In the genomic region with DNA sequence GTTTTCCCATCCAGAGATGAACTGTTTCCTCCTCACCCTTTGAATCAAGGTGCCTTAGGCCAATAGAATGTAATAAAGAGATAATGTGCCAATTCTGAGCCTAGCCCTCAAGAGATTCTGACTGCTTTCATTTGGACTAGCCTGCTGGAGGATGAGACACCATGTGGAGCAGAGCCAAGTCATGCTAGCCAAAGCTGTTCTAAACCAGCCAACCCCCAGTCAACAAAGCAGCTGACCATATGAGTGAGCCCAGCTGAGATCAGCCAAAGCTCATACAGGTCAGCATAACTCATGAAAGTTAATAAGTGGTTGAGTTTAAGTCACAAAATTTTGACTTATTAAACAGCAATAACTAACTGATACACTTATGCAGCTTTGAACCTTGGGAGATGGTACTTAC, we compare ENCODE assay signal across 19 cellular contexts.
"Had no signal": no experiment of that assay in that cellular context is flagged by ENCODE, and none has a peak within 500 bp of the region (broad histone marks: within the 10 kb centered on the region; RNA-seq: fewer than 3 reads in every experiment).

No MANE protein-coding gene starts in this region.

- DNase-seq: activated CD4-positive, alpha-beta T cell treated with anti-CD3 and anti-CD28 coated beads for 1 hour; activated CD8-positive, alpha-beta memory T cell treated with anti-CD3 and anti-CD28 coated beads for 24 hours; activated CD8-positive, alpha-beta memory T cell treated with anti-CD3 and anti-CD28 coated beads, Interleukin-2, amount 50 U/mL, for 48 hours; activated effector memory CD4-positive, alpha-beta T cell treated with anti-CD3 and anti-CD28 coated beads, Interleukin-2, amount 50 U/mL, for 16 hours; activated T-cell treated with anti-CD3 and anti-CD28 coated beads, Interleukin-2, amount 50 U/mL, for 48 hours; left colon; lower lobe of right lung; nephron progenitor cell; nucleus accumbens; stimulated activated naive B cell treated with anti-CD40 and anti-IgM and Interleukin-4, amounts not matched to agents 10 μg/mL and 1 μg/mL and 100 μg/mL, for 72 hours; upper lobe of right lung; WERI-Rb-1 had no signal

- H3K4me2 ChIP-seq: hepatocyte had no signal

- H3K9me3 ChIP-seq: upper lobe of right lung had no signal

- H3K27ac ChIP-seq: ascending aorta, breast epithelium, coronary artery, foreskin keratinocyte, hepatocyte, lower lobe of right lung, upper lobe of right lung, WERI-Rb-1 had no signal

- H2AFZ ChIP-seq: hepatocyte had no signal

- H3K4me3 ChIP-seq: ascending aorta, breast epithelium, coronary artery, hepatocyte, lower lobe of right lung, upper lobe of right lung had no signal

- H3K79me2 ChIP-seq: hepatocyte had no signal

- H3K27me3 ChIP-seq: ascending aorta, breast epithelium, hepatocyte, upper lobe of right lung had no signal

- H3K4me1 ChIP-seq: ascending aorta, breast epithelium, foreskin keratinocyte, lower lobe of right lung, upper lobe of right lung had no signal

- H3K36me3 ChIP-seq: ascending aorta, breast epithelium, lower lobe of right lung, upper lobe of right lung, WERI-Rb-1 had no signal

- ATAC-seq: esophagus mucosa; foreskin keratinocyte; left colon; lower lobe of right lung; sciatic nerve; stimulated activated naive B cell treated with anti-CD40 and anti-IgM and Interleukin-4, amounts not matched to agents 10 μg/mL and 1 μg/mL and 100 μg/mL, for 72 hours; upper lobe of right lung had no signal
